Comparison of ENCODE assay signal across 8 cellular contexts in genomic region chr1:39900662-39901485, GRCh38. TPM values are rescaled to one million over a fixed set of nuclear protein-coding genes. Genes with fewer than 3 reads are reported as not detected.
A peak's percentile ranks its signal among the peaks of the same experiment; 100 is the strongest.
DNase-seq lines count a peak whose midpoint lies in the region; ATAC-seq and TF ChIP-seq lines count a peak whose summit lies in the region.

No MANE protein-coding gene starts in this region.

- peak overlapping the region; percentile 97 for H2AFZ ChIP-seq in mammary epithelial cell (ENCODE audit: low read depth, low read length)

- peaks cover 7% of the 10 kb centered on the region for H3K27me3 ChIP-seq in A673 (replicated peaks; ENCODE audit: insufficient read depth, low read depth, low read length, poor library complexity)
- peaks cover 2% of the 10 kb centered on the region for H3K27me3 ChIP-seq in mammary epithelial cell (ENCODE audit: insufficient read depth, low read length)
- H3K27me3 ChIP-seq in liver (ENCODE audit: control insufficient read depth in 4 of 4, insufficient read depth in 4 of 4, low read length in 3 of 4), result no peaks in the 10 kb centered on the region
- H3K27me3 ChIP-seq in tibial artery, result peaks cover 5 to 69% of the 10 kb centered on the region in 2 donors

- intact Hi-C loops in A673 (cut with micrococcal nuclease; ENCODE audit: unreplicated experiment), result no loop called here
- intact Hi-C loops in mammary epithelial cell (cut with micrococcal nuclease), result loop anchor here (5.0 kb wide), 2 partner anchors 34 to 49 kb away; no protein-coding TSS in a partner anchor
- intact Hi-C loops in tibial artery (cut with DNase I; ENCODE audit: low total_unique reads), result no loop called here

- DNase-seq in A673 (ENCODE audit: low spot score), result no peak
- DNase-seq in NCI-H748 (lab: John Stamatoyannopoulos, UW; ENCODE audit: unreplicated experiment), result peak; percentile 90
- DNase-seq in mammary epithelial cell, result peak; percentile 47
- peak in 1 of 2 donors; percentile 64 for DNase-seq in tibial artery

- peaks cover 4% of the 10 kb centered on the region for H3K4me1 ChIP-seq in A673 (ENCODE audit: insufficient read depth, low read length, poor library complexity, severe bottlenecking)
- H3K4me1 ChIP-seq in mammary epithelial cell (ENCODE audit: insufficient read depth, low read length), result peaks cover 14% of the 10 kb centered on the region
- H3K4me1 ChIP-seq in liver (ENCODE audit: control insufficient read depth in 4 of 4, insufficient read depth in 4 of 4, low read length in 3 of 4), result peaks cover 5 to 32% (median 21%) of the 10 kb centered on the region in 4 donors
- H3K4me1 ChIP-seq in tibial artery, result peaks cover 0 to 22% (median 19%) of the 10 kb centered on the region in 4 donors

- peak overlapping the region; percentile 99 for H3K4me2 ChIP-seq in mammary epithelial cell (ENCODE audit: insufficient read depth, low read depth, low read length)

- TF ChIP-seq CTCF in A673 (conservative IDR thresholded peaks at IDR 0.05; ENCODE audit: low read depth, low read length) (no peak), mammary epithelial cell (conservative IDR thresholded peaks at IDR 0.05 in 1 of 2, IDR thresholded peaks at IDR 0.05 in 1 of 2; ENCODE audit: extremely low read depth in 1 of 2, insufficient read depth in 1 of 2, low read depth in 1 of 2, low read length in 2 of 2) (no peak), liver (IDR thresholded peaks at IDR 0.05; ENCODE audit: low read depth, low read length, missing input control) (no peak), tibial artery (IDR thresholded peaks at IDR 0.05) (no peak)

- H4K20me1 ChIP-seq in mammary epithelial cell (ENCODE audit: insufficient read depth, low read length), result no peaks in the 10 kb centered on the region

- H3K9ac ChIP-seq in mammary epithelial cell (ENCODE audit: insufficient read depth, low read length) (peak overlapping the region; percentile 48), liver (ENCODE audit: low read depth in 1 of 2, low read length in 2 of 2) (peak overlapping the region; percentile 69 to 70)

- 11% methylated on average over 23 of the region's 68 CpGs for WGBS in mammary epithelial cell (ENCODE audit: low coverage, missing lambda C conversion rate)
- WGBS in liver, result 3% methylated on average over 68 of the region's 68 CpGs

- ATAC-seq in GM18517 (IDR thresholded peaks at IDR 0.05; ENCODE audit: unreplicated experiment) (peak; percentile 5), HG02840 (IDR thresholded peaks at IDR 0.05; ENCODE audit: low FRiP score, unreplicated experiment) (no peak), GM18502 (IDR thresholded peaks at IDR 0.05; ENCODE audit: poor library complexity, unreplicated experiment) (no peak)

- H3K27ac ChIP-seq in A673 (ENCODE audit: low read depth, low read length, poor library complexity, severe bottlenecking) (no peak overlapping the region), mammary epithelial cell (ENCODE audit: insufficient read depth, low read depth, low read length) (no peak overlapping the region), liver (ENCODE audit: low read depth in 1 of 2, low read length in 2 of 2) (peak overlapping the region; percentile 86 to 90), tibial artery (no peak overlapping the region)

- in situ Hi-C loops in mammary epithelial cell (cut with MboI; ENCODE audit: low sequenced_read_pairs in 2 of 2), result loop anchor here in 1 of 2 donors (25.0 kb wide), 1 partner anchor 89 kb away; no protein-coding TSS in a partner anchor

- H3K36me3 ChIP-seq in A673 (ENCODE audit: insufficient read depth, low read length, poor library complexity, severe bottlenecking), result no peaks in the 10 kb centered on the region
- H3K36me3 ChIP-seq in mammary epithelial cell (ENCODE audit: insufficient read depth, low read length), result no peaks in the 10 kb centered on the region
- H3K36me3 ChIP-seq in liver (ENCODE audit: control insufficient read depth in 4 of 4, insufficient read depth in 3 of 4, low read depth in 1 of 4, low read length in 3 of 4), result peaks cover 0 to 5% (median 1%) of the 10 kb centered on the region in 4 donors
- H3K36me3 ChIP-seq in tibial artery, result no peaks in the 10 kb centered on the region

- H3K9me3 ChIP-seq in A673 (ENCODE audit: low read depth, low read length, poor library complexity, severe bottlenecking), result no peaks in the 10 kb centered on the region
- no peaks in the 10 kb centered on the region for H3K9me3 ChIP-seq in mammary epithelial cell (replicated peaks; ENCODE audit: insufficient read depth, low read length)
- H3K9me3 ChIP-seq in liver (ENCODE audit: control insufficient read depth in 4 of 4, low read length in 3 of 4), result no peaks in the 10 kb centered on the region
- no peaks in the 10 kb centered on the region for H3K9me3 ChIP-seq in tibial artery

- dilution Hi-C loops in mammary epithelial cell (cut with HindIII; ENCODE audit: low sequenced_read_pairs), result no loop called here

- POLR2A ChIA-PET in A673 (lab: Charles Lee; ENCODE audit: low non-redundant PET), result no interaction called here

- H3K79me2 ChIP-seq in mammary epithelial cell (ENCODE audit: insufficient read depth, low read length), result no peaks in the 10 kb centered on the region

- H3K4me3 ChIP-seq in A673 (ENCODE audit: low read depth, low read length, poor library complexity, severe bottlenecking) (peak overlapping the region; percentile 73), mammary epithelial cell (replicated peaks in 1 of 3; ENCODE audit: insufficient read depth in 1 of 3, low read depth in 2 of 3, low read length in 3 of 3) (peak overlapping the region; percentile 69 to 89 (median 78)), liver (ENCODE audit: low read depth in 1 of 3, low read length in 3 of 3) (peak overlapping the region; percentile 52 to 65 (median 60)), tibial artery (peak overlapping the region; percentile 47 to 56)

- CTCF ChIA-PET in A673 (lab: Charles Lee), result no interaction called here
- CTCF ChIA-PET in mammary epithelial cell (lab: Charles Lee; ENCODE audit: low non-redundant PET), result interaction anchor here (0.7 kb wide), 1 partner anchor 17 kb away, joined by 3 read pairs; the partner anchor contains the start of gene TRIT1

- BruUV-seq in A673 (replicated peaks; lab: Mats Ljungman, UMichigan) (no TSS peak), mammary epithelial cell (replicated peaks; lab: Mats Ljungman, UMichigan) (no TSS peak)

- no peak for TF ChIP-seq RAD21 in liver (IDR thresholded peaks at IDR 0.05)

TF ChIP-seq in liver, 16 proteins besides CTCF, POLR2A, EP300 and RAD21 (continues in another document):
- peak; percentile 34 for TF ChIP-seq TAF1 (conservative IDR thresholded peaks at IDR 0.05)
- peak; percentile 37 to 63 for TF ChIP-seq RXRA (IDR thresholded peaks at IDR 0.05)
- TF ChIP-seq, protein P1, sequence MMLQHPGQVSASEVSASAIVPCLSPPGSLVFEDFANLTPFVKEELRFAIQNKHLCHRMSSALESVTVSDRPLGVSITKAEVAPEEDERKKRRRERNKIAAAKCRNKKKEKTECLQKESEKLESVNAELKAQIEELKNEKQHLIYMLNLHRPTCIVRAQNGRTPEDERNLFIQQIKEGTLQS (IDR thresholded peaks at IDR 0.05), result no peak
- no peak for TF ChIP-seq HNF4G (IDR thresholded peaks at IDR 0.05)
- peak; percentile 33 for TF ChIP-seq FOXA2 (IDR thresholded peaks at IDR 0.05)
- no peak for TF ChIP-seq FOXA1 (IDR thresholded peaks at IDR 0.05)
- TF ChIP-seq, protein P2, sequence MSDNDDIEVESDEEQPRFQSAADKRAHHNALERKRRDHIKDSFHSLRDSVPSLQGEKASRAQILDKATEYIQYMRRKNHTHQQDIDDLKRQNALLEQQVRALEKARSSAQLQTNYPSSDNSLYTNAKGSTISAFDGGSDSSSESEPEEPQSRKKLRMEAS (IDR thresholded peaks at IDR 0.05), result peak; percentile 80
- TF ChIP-seq GABPA (IDR thresholded peaks at IDR 0.05 in 1 of 2, conservative IDR thresholded peaks at IDR 0.05 in 1 of 2), result no peak
- peak; percentile 13 for TF ChIP-seq SP1 (IDR thresholded peaks at IDR 0.05)
- TF ChIP-seq, protein P3, sequence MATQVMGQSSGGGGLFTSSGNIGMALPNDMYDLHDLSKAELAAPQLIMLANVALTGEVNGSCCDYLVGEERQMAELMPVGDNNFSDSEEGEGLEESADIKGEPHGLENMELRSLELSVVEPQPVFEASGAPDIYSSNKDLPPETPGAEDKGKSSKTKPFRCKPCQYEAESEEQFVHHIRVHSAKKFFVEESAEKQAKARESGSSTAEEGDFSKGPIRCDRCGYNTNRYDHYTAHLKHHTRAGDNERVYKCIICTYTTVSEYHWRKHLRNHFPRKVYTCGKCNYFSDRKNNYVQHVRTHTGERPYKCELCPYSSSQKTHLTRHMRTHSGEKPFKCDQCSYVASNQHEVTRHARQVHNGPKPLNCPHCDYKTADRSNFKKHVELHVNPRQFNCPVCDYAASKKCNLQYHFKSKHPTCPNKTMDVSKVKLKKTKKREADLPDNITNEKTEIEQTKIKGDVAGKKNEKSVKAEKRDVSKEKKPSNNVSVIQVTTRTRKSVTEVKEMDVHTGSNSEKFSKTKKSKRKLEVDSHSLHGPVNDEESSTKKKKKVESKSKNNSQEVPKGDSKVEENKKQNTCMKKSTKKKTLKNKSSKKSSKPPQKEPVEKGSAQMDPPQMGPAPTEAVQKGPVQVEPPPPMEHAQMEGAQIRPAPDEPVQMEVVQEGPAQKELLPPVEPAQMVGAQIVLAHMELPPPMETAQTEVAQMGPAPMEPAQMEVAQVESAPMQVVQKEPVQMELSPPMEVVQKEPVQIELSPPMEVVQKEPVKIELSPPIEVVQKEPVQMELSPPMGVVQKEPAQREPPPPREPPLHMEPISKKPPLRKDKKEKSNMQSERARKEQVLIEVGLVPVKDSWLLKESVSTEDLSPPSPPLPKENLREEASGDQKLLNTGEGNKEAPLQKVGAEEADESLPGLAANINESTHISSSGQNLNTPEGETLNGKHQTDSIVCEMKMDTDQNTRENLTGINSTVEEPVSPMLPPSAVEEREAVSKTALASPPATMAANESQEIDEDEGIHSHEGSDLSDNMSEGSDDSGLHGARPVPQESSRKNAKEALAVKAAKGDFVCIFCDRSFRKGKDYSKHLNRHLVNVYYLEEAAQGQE (IDR thresholded peaks at IDR 0.05), result no peak

RNA-seq across cellular contexts. Expression of gene MYCL, which starts 0.8 kb away (rescaled TPM):
- 0.58 and 2.1 TPM in 2 replicates for total RNA-seq in A673 (2021)
- total RNA-seq in mammary epithelial cell, result 1 to 10 TPM; 3.1 to 4.5 TPM
- polyA plus RNA-seq in mammary epithelial cell, result 2.3 TPM
- 1.6 TPM for polyA minus RNA-seq in mammary epithelial cell
- 1 to 10 TPM; 1.8 to 6.6 TPM for total RNA-seq in liver
- polyA plus RNA-seq in liver, result 1 to 10 TPM; 2.4 to 2.6 TPM

RNA-seq across cellular contexts. Expression of gene TRIT1, which starts 17.6 kb away (rescaled TPM):
- 39.8 and 41.2 TPM in 2 replicates for total RNA-seq in A673 (2021)
- total RNA-seq in mammary epithelial cell, result 10 to 100 TPM; 21.3 to 24.6 TPM
- 15.4 TPM for polyA plus RNA-seq in mammary epithelial cell
- 16.6 TPM for polyA minus RNA-seq in mammary epithelial cell
- total RNA-seq in liver, result 10 to 100 TPM in 1 of 2 donors, 1 to 10 TPM in 1; 9.3 to 11.2 TPM
- polyA plus RNA-seq in liver, result 1 to 10 TPM; 4.5 to 5.0 TPM

RNA-seq across cellular contexts. Expression of gene MFSD2A, which starts 54.1 kb away (rescaled TPM):
- 6.8 and 7.4 TPM in 2 replicates for total RNA-seq in A673 (2021)
- total RNA-seq in mammary epithelial cell, result 10 to 100 TPM; 14.3 to 54.0 TPM
- 49.3 TPM for polyA plus RNA-seq in mammary epithelial cell
- 67.4 TPM for polyA minus RNA-seq in mammary epithelial cell
- 100 to 1,000 TPM in 1 of 2 donors, under 1 TPM in 1; 0.37 to 294 TPM for total RNA-seq in liver
- polyA plus RNA-seq in liver, result 100 to 1,000 TPM in 1 of 2 donors, 10 to 100 TPM in 1; 84.3 to 257 TPM

Comparison
In these comparisons a context has a peak if more than half of its experiments do, and no peak if none do; other contexts are left out.
1. H3K27ac ChIP-seq: peak in liver (2 of 2); none in A673 (single experiment), mammary epithelial cell (single experiment) and tibial artery (0 of 2).
2. Peak in every context shown above with its lines, with median percentiles within 50 percentile points of each other: H3K4me3 ChIP-seq.